ENCODE assay signal across 1 cellular context in genomic region chr5:146214881-146215280, GRCh38.
A peak's percentile ranks its signal among the peaks of the same experiment; 100 is the strongest.
TF ChIP-seq lines count a peak whose summit lies in the region.

No MANE protein-coding gene starts in this region.

TF ChIP-seq in GM12878, 131 proteins besides CTCF, POLR2A, EP300 and RAD21:
- peak; percentile 47; the same call in 1 of the 2 replicates for TF ChIP-seq PAX5 (IDR thresholded peaks at IDR 0.05; ENCODE audit: borderline replicate concordance, low read depth, low read length)
- TF ChIP-seq ZNF384 (IDR thresholded peaks at IDR 0.05; ENCODE audit: borderline replicate concordance, low read depth, low read length): peak; percentile 11; the same call in 1 of the 2 replicates
